ENCODE assay signal across 22 cellular contexts in genomic region chr2:218716070-218716469, GRCh38. TPM values are rescaled to one million over a fixed set of nuclear protein-coding genes. Genes with fewer than 3 reads are reported as not detected.
A peak's percentile ranks its signal among the peaks of the same experiment; 100 is the strongest.
DNase-seq lines count a peak whose midpoint lies in the region; FAIRE-seq and TF ChIP-seq lines count a peak whose summit lies in the region.
"Had no signal": no experiment of that assay in that cellular context is flagged by ENCODE, and none has a peak within 500 bp of the region (broad histone marks: within the 10 kb centered on the region; RNA-seq: fewer than 3 reads in every experiment).

No MANE protein-coding gene starts in this region.

- no peak for DNase-seq in PC-9
- DNase-seq in dermis blood vessel endothelial cell, result peak; percentile 69
- no peak for DNase-seq in keratinocyte (ENCODE audit: low read depth, low spot score)
- DNase-seq in testis, result no peak
- DNase-seq in endothelial cell (ENCODE audit: low spot score), result no peak
- DNase-seq in hippocampal formation (lab: John Stamatoyannopoulos, UW), result no peak
- DNase-seq in erythroblast (lab: John Stamatoyannopoulos, UW), result no peak
- DNase-seq: activated CD4-positive, alpha-beta T cell treated with anti-CD3 and anti-CD28 coated beads, Interleukin-2, amount 10 ng/mL, durations not matched to agents 24 days and 14 days; activated naive CD8-positive, alpha-beta T cell treated with anti-CD3 and anti-CD28 coated beads for 36 hours; CD8-positive, alpha-beta T cell; colonic mucosa; DMS153; MG63; natural killer cell; NCI-H1436; NCI-H510A treated with DMSO at 0.1 percent for 48 hours; RPMI8226; T-helper 2 cell had no signal

- H3K79me2 ChIP-seq in PC-9 (ENCODE audit: low read depth), result peaks cover 89% of the 10 kb centered on the region
- peaks cover 87% of the 10 kb centered on the region for H3K79me2 ChIP-seq in keratinocyte (ENCODE audit: control insufficient read depth, insufficient read depth, low read length)

- POLR2A ChIA-PET in PC-9 (lab: Charles Lee; ENCODE audit: unreplicated experiment), result no interaction called here

- dilution Hi-C loops in keratinocyte (cut with MboI; ENCODE audit: extremely low pct_ligation_motif_present, low sequenced_read_pairs), result no loop called here

- H3K4me2 ChIP-seq in PC-9 (no peak overlapping the region), keratinocyte (ENCODE audit: control insufficient read depth, extremely low read depth, insufficient read depth, low read depth, low read length) (no peak overlapping the region)

- H3K9ac ChIP-seq in keratinocyte (ENCODE audit: control insufficient read depth, extremely low read depth, insufficient read depth, low read length), result no peak overlapping the region
- H3K9ac ChIP-seq: parathyroid adenoma had no signal

- no peaks in the 10 kb centered on the region for H3K9me1 ChIP-seq in keratinocyte (ENCODE audit: control insufficient read depth, extremely low read depth, insufficient read depth, low read length)

- no peaks in the 10 kb centered on the region for H3K9me2 ChIP-seq in PC-9 (ENCODE audit: insufficient read depth)

- H2AFZ ChIP-seq in PC-9 (no peak overlapping the region), keratinocyte (ENCODE audit: control insufficient read depth, low read length) (no peak overlapping the region)
- H2AFZ ChIP-seq: parathyroid adenoma had no signal

- H3K9me3 ChIP-seq in PC-9 (ENCODE audit: insufficient read depth, low read depth), result no peaks in the 10 kb centered on the region
- no peaks in the 10 kb centered on the region for H3K9me3 ChIP-seq in keratinocyte (ENCODE audit: control insufficient read depth, low read depth, low read length)
- H3K9me3 ChIP-seq in testis, result no peaks in the 10 kb centered on the region
- H3K9me3 ChIP-seq: colonic mucosa, gastroesophageal sphincter, MG63 had no signal

- BruUV-seq in PC-9 (replicated peaks; lab: Mats Ljungman, UMichigan), result no TSS peak

- FAIRE-seq in keratinocyte (lab: Jason Lieb, UNC), result no peak
- FAIRE-seq: endometrium had no signal

- H3K4me1 ChIP-seq in PC-9 (replicated peaks; ENCODE audit: insufficient read depth), result peaks cover 31% of the 10 kb centered on the region
- H3K4me1 ChIP-seq in keratinocyte (ENCODE audit: control insufficient read depth, extremely low read depth, insufficient read depth, low read length), result peaks cover 27% of the 10 kb centered on the region
- H3K4me1 ChIP-seq in testis, result peaks cover 11% of the 10 kb centered on the region
- H3K4me1 ChIP-seq: parathyroid adenoma had no signal

- H3K27ac ChIP-seq in PC-9, result peak overlapping the region; percentile 81; the same call in 1 of the 2 replicates
- peak overlapping the region; percentile 38 for H3K27ac ChIP-seq in keratinocyte (ENCODE audit: control insufficient read depth, insufficient read depth, low read length)
- H3K27ac ChIP-seq in testis, result peak overlapping the region; percentile 45 to 58
- H3K27ac ChIP-seq: colonic mucosa, gastroesophageal sphincter, parathyroid adenoma had no signal

- H3K36me3 Mint-ChIP-seq in endothelial cell (ENCODE audit: low read depth, unreplicated experiment), result peaks cover 15% of the 10 kb centered on the region
- H3K36me3 Mint-ChIP-seq: natural killer cell had no signal

- no peak overlapping the region for H3K4me3 Mint-ChIP-seq in endothelial cell (ENCODE audit: unreplicated experiment)
- H3K4me3 Mint-ChIP-seq: activated CD4-positive, alpha-beta T cell treated with anti-CD3 and anti-CD28 coated beads, Interleukin-2, amount 10 ng/mL, durations not matched to agents 24 days and 14 days; activated naive CD8-positive, alpha-beta T cell treated with anti-CD3 and anti-CD28 coated beads for 36 hours; brain; CD8-positive, alpha-beta T cell; natural killer cell had no signal

- H3F3A ChIP-seq in PC-9 (ENCODE audit: insufficient read depth, low read depth), result peaks cover 17% of the 10 kb centered on the region

- peaks cover 7% of the 10 kb centered on the region for H3K36me3 ChIP-seq in PC-9 (ENCODE audit: low read depth)
- peaks cover 2 to 13% of the 10 kb centered on the region in 2 experiments for H3K36me3 ChIP-seq in keratinocyte (ENCODE audit: control insufficient read depth in 2 of 2, extremely low read depth in 1 of 2, insufficient read depth in 2 of 2, low read length in 2 of 2)
- H3K36me3 ChIP-seq in testis (ENCODE audit: low read depth, missing control alignments), result no peaks in the 10 kb centered on the region
- H3K36me3 ChIP-seq: colonic mucosa had no signal

- WGBS in testis, 2 donors, result 49 to 80% methylated on average over 4 of the region's 4 CpGs

- no peak for TF ChIP-seq POLR2A in testis (IDR thresholded peaks at IDR 0.05)
- TF ChIP-seq POLR2A in erythroblast (IDR thresholded peaks at IDR 0.05; ENCODE audit: low read length), result no peak

- H3K4me3 ChIP-seq in PC-9, result no peak overlapping the region
- H3K4me3 ChIP-seq in keratinocyte (ENCODE audit: control insufficient read depth in 2 of 3, extremely low read depth in 1 of 3, insufficient read depth in 2 of 3, low read depth in 1 of 3, low read length in 3 of 3), result no peak overlapping the region
- H3K4me3 ChIP-seq in testis, result no peak overlapping the region
- H3K4me3 ChIP-seq: colonic mucosa, gastroesophageal sphincter, MG63 had no signal

- H3K27ac Mint-ChIP-seq in endothelial cell (ENCODE audit: unreplicated experiment), result no peak overlapping the region
- H3K27ac Mint-ChIP-seq: activated CD4-positive, alpha-beta T cell treated with anti-CD3 and anti-CD28 coated beads, Interleukin-2, amount 10 ng/mL, durations not matched to agents 24 days and 14 days; activated naive CD8-positive, alpha-beta T cell treated with anti-CD3 and anti-CD28 coated beads for 36 hours; CD8-positive, alpha-beta T cell; natural killer cell had no signal

- peaks cover 4% of the 10 kb centered on the region for H3K27me3 Mint-ChIP-seq in endothelial cell (ENCODE audit: unreplicated experiment)
- H3K27me3 Mint-ChIP-seq: activated CD4-positive, alpha-beta T cell treated with anti-CD3 and anti-CD28 coated beads, Interleukin-2, amount 10 ng/mL, durations not matched to agents 24 days and 14 days; activated naive CD8-positive, alpha-beta T cell treated with anti-CD3 and anti-CD28 coated beads for 36 hours had no signal

- H3K4me1 Mint-ChIP-seq in endothelial cell (ENCODE audit: unreplicated experiment), result peaks cover 14% of the 10 kb centered on the region

- CTCF ChIA-PET in PC-9 (lab: Charles Lee), result no interaction called here

- no peaks in the 10 kb centered on the region for H3K9me3 Mint-ChIP-seq in endothelial cell (ENCODE audit: unreplicated experiment)
- H3K9me3 Mint-ChIP-seq: activated CD4-positive, alpha-beta T cell treated with anti-CD3 and anti-CD28 coated beads, Interleukin-2, amount 10 ng/mL, durations not matched to agents 24 days and 14 days; activated naive CD8-positive, alpha-beta T cell treated with anti-CD3 and anti-CD28 coated beads for 36 hours; CD8-positive, alpha-beta T cell; natural killer cell had no signal

- intact Hi-C loops in PC-9 (cut with micrococcal nuclease; ENCODE audit: unreplicated experiment), result no loop called here
- intact Hi-C loops in testis (cut with DNase I; ENCODE audit: low total_unique reads), result no loop called here

- peaks cover 19% of the 10 kb centered on the region; the same call in 1 of the 2 replicates for H4K20me1 ChIP-seq in PC-9 (ENCODE audit: insufficient read depth)
- no peaks in the 10 kb centered on the region for H4K20me1 ChIP-seq in keratinocyte (ENCODE audit: control insufficient read depth, extremely low read depth, insufficient read depth, low read length)

- TF ChIP-seq CTCF in PC-9 (conservative IDR thresholded peaks at IDR 0.05), result no peak
- no peak for TF ChIP-seq CTCF in keratinocyte (optimal IDR thresholded peaks at IDR 0.05 in 1 of 3, IDR thresholded peaks at IDR 0.05 in 1 of 3, conservative IDR thresholded peaks at IDR 0.05 in 1 of 3; ENCODE audit: extremely low read depth in 1 of 3, insufficient read depth in 2 of 3, low read length in 3 of 3)
- no peak for TF ChIP-seq CTCF in testis (IDR thresholded peaks at IDR 0.05)
- TF ChIP-seq CTCF in endothelial cell (IDR thresholded peaks at IDR 0.05; ENCODE audit: unreplicated experiment), result no peak

- H3K27me3 ChIP-seq in PC-9 (ENCODE audit: insufficient read depth, low read depth), result no peaks in the 10 kb centered on the region
- H3K27me3 ChIP-seq in keratinocyte (ENCODE audit: control insufficient read depth, extremely low read depth, insufficient read depth, low read length), result no peaks in the 10 kb centered on the region
- H3K27me3 ChIP-seq in testis, result no peaks in the 10 kb centered on the region
- H3K27me3 ChIP-seq: colonic mucosa, gastroesophageal sphincter, MG63 had no signal

RNA-seq across cellular contexts. Expression of gene TTLL4, which starts 5.4 kb away (rescaled TPM):
- total RNA-seq in PC-9 (2021), result 43.9 and 57.1 TPM in 2 replicates
- total RNA-seq in dermis blood vessel endothelial cell, result 7.6 and 9.4 TPM in 2 replicates
- polyA plus RNA-seq in keratinocyte, result 19.6 to 26.3 TPM (median 20.1 TPM) in 3 replicates
- polyA plus RNA-seq in keratinocyte (2011; ENCODE audit: low read depth), result 6.0 TPM
- 10.2 and 17.3 TPM in 2 replicates for polyA plus RNA-seq in keratinocyte (2011; cell fraction: cytosol; rRNA removed)
- polyA plus RNA-seq in keratinocyte (2011; cell fraction: nucleus; rRNA removed), result 55.8 and 67.4 TPM in 2 replicates
- polyA plus RNA-seq in keratinocyte (2012; ENCODE audit: low replicate concordance), result 11.2 and 16.5 TPM in 2 replicates
- 41.4 to 49.7 TPM (median 45.4 TPM) in 3 replicates for polyA minus RNA-seq in keratinocyte
- 23.4 TPM for polyA minus RNA-seq in keratinocyte (2011; cell fraction: cytosol; rRNA and poly(A)+ RNA removed)
- polyA minus RNA-seq in keratinocyte (2011; cell fraction: nucleus; rRNA and poly(A)+ RNA removed), result 28.2 and 43.6 TPM in 2 replicates
- total RNA-seq in testis, result 10 to 100 TPM; 86.0 to 96.9 TPM
- polyA plus RNA-seq in testis (ENCODE audit: insufficient read depth, low read depth, low replicate concordance), result 141 TPM
- 47.3 TPM for total RNA-seq in endothelial cell (ENCODE audit: unreplicated experiment)

RNA-seq across cellular contexts. Expression of gene STK36, which starts 44.2 kb away (rescaled TPM):
- 47.8 and 52.9 TPM in 2 replicates for total RNA-seq in PC-9 (2021)
- total RNA-seq in dermis blood vessel endothelial cell, result 11.5 and 15.3 TPM in 2 replicates
- 17.3 to 25.4 TPM (median 19.0 TPM) in 3 replicates for polyA plus RNA-seq in keratinocyte
- polyA plus RNA-seq in keratinocyte (2011; ENCODE audit: low read depth), result 3.4 TPM
- polyA plus RNA-seq in keratinocyte (2011; cell fraction: cytosol; rRNA removed), result 7.2 and 8.2 TPM in 2 replicates
- 82.6 and 103 TPM in 2 replicates for polyA plus RNA-seq in keratinocyte (2011; cell fraction: nucleus; rRNA removed)
- polyA plus RNA-seq in keratinocyte (2012; ENCODE audit: low replicate concordance), result 8.5 and 9.9 TPM in 2 replicates
- polyA minus RNA-seq in keratinocyte, result 24.6 to 38.5 TPM (median 26.2 TPM) in 3 replicates
- 4.0 TPM for polyA minus RNA-seq in keratinocyte (2011; cell fraction: cytosol; rRNA and poly(A)+ RNA removed)
- 20.7 and 34.3 TPM in 2 replicates for polyA minus RNA-seq in keratinocyte (2011; cell fraction: nucleus; rRNA and poly(A)+ RNA removed)
- total RNA-seq in testis, result 100 to 1,000 TPM; 168 to 186 TPM
- polyA plus RNA-seq in testis (ENCODE audit: insufficient read depth, low read depth, low replicate concordance), result 153 TPM
- 75.1 TPM for total RNA-seq in endothelial cell (ENCODE audit: unreplicated experiment)

RNA-seq across cellular contexts. Expression of gene RNF25, which starts 44.3 kb away (rescaled TPM):
- total RNA-seq in PC-9 (2021), result 24.6 and 27.2 TPM in 2 replicates
- 21.1 and 35.7 TPM in 2 replicates for total RNA-seq in dermis blood vessel endothelial cell
- 65.0 to 107 TPM (median 82.5 TPM) in 3 replicates for polyA plus RNA-seq in keratinocyte
- polyA plus RNA-seq in keratinocyte (2011; ENCODE audit: low read depth), result 17.0 TPM
- polyA plus RNA-seq in keratinocyte (2011; cell fraction: cytosol; rRNA removed), result 54.6 and 60.6 TPM in 2 replicates
- polyA plus RNA-seq in keratinocyte (2011; cell fraction: nucleus; rRNA removed), result 71.1 and 82.6 TPM in 2 replicates
- polyA plus RNA-seq in keratinocyte (2012; ENCODE audit: low replicate concordance), result 24.2 and 34.0 TPM in 2 replicates
- polyA minus RNA-seq in keratinocyte, result 49.8 to 164 TPM (median 57.1 TPM) in 3 replicates
- polyA minus RNA-seq in keratinocyte (2011; cell fraction: cytosol; rRNA and poly(A)+ RNA removed), result 30.1 TPM
- polyA minus RNA-seq in keratinocyte (2011; cell fraction: nucleus; rRNA and poly(A)+ RNA removed), result 30.2 and 39.2 TPM in 2 replicates
- total RNA-seq in testis, result 10 to 100 TPM; 26.0 to 36.0 TPM
- polyA plus RNA-seq in testis (ENCODE audit: insufficient read depth, low read depth, low replicate concordance), result 57.8 TPM
- total RNA-seq in endothelial cell (ENCODE audit: unreplicated experiment), result 41.7 TPM

RNA-seq across cellular contexts. Expression of gene BCS1L, which starts 56.6 kb away (rescaled TPM):
- total RNA-seq in PC-9 (2021) (36.0 and 38.8 TPM in 2 replicates), dermis blood vessel endothelial cell (31.3 and 37.5 TPM in 2 replicates), testis (10 to 100 TPM; 37.0 to 39.4 TPM), endothelial cell (ENCODE audit: unreplicated experiment) (39.0 TPM)
- polyA plus RNA-seq in keratinocyte (56.6 to 62.3 TPM (median 57.7 TPM) in 3 replicates), testis (ENCODE audit: insufficient read depth, low read depth, low replicate concordance) (22.3 TPM)
- 27.3 TPM for polyA plus RNA-seq in keratinocyte (2011; ENCODE audit: low read depth)
- 33.0 and 38.4 TPM in 2 replicates for polyA plus RNA-seq in keratinocyte (2011; cell fraction: cytosol; rRNA removed)
- polyA plus RNA-seq in keratinocyte (2011; cell fraction: nucleus; rRNA removed), result 152 and 155 TPM in 2 replicates
- polyA plus RNA-seq in keratinocyte (2012; ENCODE audit: low replicate concordance), result 45.5 and 50.2 TPM in 2 replicates
- polyA minus RNA-seq in keratinocyte, result 42.6 to 53.7 TPM (median 50.7 TPM) in 3 replicates
- 29.5 TPM for polyA minus RNA-seq in keratinocyte (2011; cell fraction: cytosol; rRNA and poly(A)+ RNA removed)
- polyA minus RNA-seq in keratinocyte (2011; cell fraction: nucleus; rRNA and poly(A)+ RNA removed), result 22.4 and 28.2 TPM in 2 replicates

RNA-seq across cellular contexts. Expression of gene ZNF142, which starts 56.6 kb away (rescaled TPM):
- total RNA-seq in PC-9 (2021), result 23.1 and 23.7 TPM in 2 replicates
- total RNA-seq in dermis blood vessel endothelial cell, result 9.0 and 14.1 TPM in 2 replicates
- 4.3 to 11.9 TPM (median 4.5 TPM) in 3 replicates for polyA plus RNA-seq in keratinocyte
- polyA plus RNA-seq in keratinocyte (2011; ENCODE audit: low read depth), result 2.7 TPM
- polyA plus RNA-seq in keratinocyte (2011; cell fraction: cytosol; rRNA removed), result 6.9 and 7.2 TPM in 2 replicates
- polyA plus RNA-seq in keratinocyte (2011; cell fraction: nucleus; rRNA removed), result 23.4 and 32.2 TPM in 2 replicates
- polyA plus RNA-seq in keratinocyte (2012; ENCODE audit: low replicate concordance), result 6.4 and 14.0 TPM in 2 replicates
- 16.0 to 91.1 TPM (median 17.7 TPM) in 3 replicates for polyA minus RNA-seq in keratinocyte
- polyA minus RNA-seq in keratinocyte (2011; cell fraction: cytosol; rRNA and poly(A)+ RNA removed), result 8.6 TPM
- 22.8 and 29.6 TPM in 2 replicates for polyA minus RNA-seq in keratinocyte (2011; cell fraction: nucleus; rRNA and poly(A)+ RNA removed)
- 10 to 100 TPM; 32.7 to 39.3 TPM for total RNA-seq in testis
- polyA plus RNA-seq in testis (ENCODE audit: insufficient read depth, low read depth, low replicate concordance), result 23.3 TPM
- 26.6 TPM for total RNA-seq in endothelial cell (ENCODE audit: unreplicated experiment)
